23 cellular contexts compared by ENCODE assay signal in the genomic region with DNA sequence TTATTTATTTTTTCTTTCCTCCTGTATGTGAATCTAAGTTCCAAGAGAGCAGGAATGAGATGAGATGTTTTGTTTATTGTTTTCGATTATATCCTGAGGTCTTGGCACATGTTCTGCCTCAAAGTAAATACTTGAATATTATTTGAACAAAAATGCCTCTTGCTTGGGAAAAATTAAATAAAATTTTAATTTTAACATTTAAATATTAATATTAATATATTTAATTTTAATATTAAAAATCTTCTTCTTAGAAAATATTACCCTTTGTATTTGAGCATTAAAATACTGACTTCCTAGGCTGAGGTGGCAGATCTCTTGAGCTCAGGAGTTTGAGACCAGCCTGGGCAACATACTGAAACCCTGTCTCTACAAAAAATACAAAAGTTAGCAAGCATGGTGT.
"Had no signal": no experiment of that assay in that cellular context is flagged by ENCODE, and none has a peak within 500 bp of the region (broad histone marks: within the 10 kb centered on the region; RNA-seq: fewer than 3 reads in every experiment).

No MANE protein-coding gene starts in this region.

- H3K36me3 Mint-ChIP-seq: stimulated activated effector memory CD8-positive, alpha-beta T cell treated with anti-CD3 and anti-CD28 coated beads, Interleukin-12 subunit alpha, Interleukin-12 subunit beta, amount 100 ng/mL, for 72 hours; stimulated activated memory B cell treated with anti-CD40 and anti-IgM and Interleukin-4, amounts not matched to agents 10 μg/mL and 1 μg/mL and 100 μg/mL, for 72 hours; stimulated activated naive B cell treated with anti-CD40 and anti-IgM and Interleukin-4, amounts not matched to agents 10 μg/mL and 1 μg/mL and 100 μg/mL, for 72 hours; type B pancreatic cell had no signal

- H3K27me3 Mint-ChIP-seq: stimulated activated memory B cell treated with anti-CD40 and anti-IgM and Interleukin-4, amounts not matched to agents 10 μg/mL and 1 μg/mL and 100 μg/mL, for 72 hours; stimulated activated naive B cell treated with anti-CD40 and anti-IgM and Interleukin-4, amounts not matched to agents 10 μg/mL and 1 μg/mL and 100 μg/mL, for 72 hours; stimulated activated naive CD8-positive, alpha-beta T cell treated with anti-CD3 and anti-CD28 coated beads, Interleukin-15, amount 100 ng/mL, for 72 hours; stimulated activated naive CD8-positive, alpha-beta T cell treated with anti-CD3 and anti-CD28 coated beads, Interleukin-15, Interleukin-2, amounts not matched to agents 100 ng/mL and 50 ng/mL, for 24 hours; type B pancreatic cell had no signal

- ATAC-seq: stimulated activated effector memory CD8-positive, alpha-beta T cell treated with anti-CD3 and anti-CD28 coated beads, Interleukin-12 subunit alpha, Interleukin-12 subunit beta, amount 100 ng/mL, for 72 hours; stimulated activated memory B cell treated with anti-CD40 and anti-IgM and Interleukin-4, amounts not matched to agents 10 μg/mL and 1 μg/mL and 100 μg/mL, for 72 hours; stimulated activated naive B cell treated with anti-CD40 and anti-IgM and Interleukin-4, amounts not matched to agents 10 μg/mL and 1 μg/mL and 100 μg/mL, for 72 hours; stimulated activated naive CD8-positive, alpha-beta T cell treated with anti-CD3 and anti-CD28 coated beads, Interleukin-15, amount 100 ng/mL, for 72 hours; stimulated activated naive CD8-positive, alpha-beta T cell treated with anti-CD3 and anti-CD28 coated beads, Interleukin-15, Interleukin-2, amounts not matched to agents 100 U/mL and 50 U/mL, for 24 hours; upper lobe of right lung had no signal

- H3K4me3 Mint-ChIP-seq: stimulated activated effector memory CD8-positive, alpha-beta T cell treated with anti-CD3 and anti-CD28 coated beads, Interleukin-12 subunit alpha, Interleukin-12 subunit beta, amount 100 ng/mL, for 72 hours; stimulated activated memory B cell treated with anti-CD40 and anti-IgM and Interleukin-4, amounts not matched to agents 10 μg/mL and 1 μg/mL and 100 μg/mL, for 72 hours; stimulated activated naive B cell treated with anti-CD40 and anti-IgM and Interleukin-4, amounts not matched to agents 10 μg/mL and 1 μg/mL and 100 μg/mL, for 72 hours; stimulated activated naive CD8-positive, alpha-beta T cell treated with anti-CD3 and anti-CD28 coated beads, Interleukin-15, amount 100 ng/mL, for 72 hours; stimulated activated naive CD8-positive, alpha-beta T cell treated with anti-CD3 and anti-CD28 coated beads, Interleukin-15, Interleukin-2, amounts not matched to agents 100 ng/mL and 50 ng/mL, for 24 hours; type B pancreatic cell had no signal

- H3K4me1 Mint-ChIP-seq: stimulated activated effector memory CD8-positive, alpha-beta T cell treated with anti-CD3 and anti-CD28 coated beads, Interleukin-12 subunit alpha, Interleukin-12 subunit beta, amount 100 ng/mL, for 72 hours; stimulated activated memory B cell treated with anti-CD40 and anti-IgM and Interleukin-4, amounts not matched to agents 10 μg/mL and 1 μg/mL and 100 μg/mL, for 72 hours; stimulated activated naive CD8-positive, alpha-beta T cell treated with anti-CD3 and anti-CD28 coated beads, Interleukin-15, amount 100 ng/mL, for 72 hours had no signal

- DNase-seq: stimulated activated CD4-positive, alpha-beta T cell treated with anti-CD3 and anti-CD28 coated beads, Interleukin-4, amount 100 ng/mL, for 1 hour; stimulated activated CD4-positive, alpha-beta T cell treated with anti-CD3 and anti-CD28 coated beads, Interleukin-4, amount 100 ng/mL, for 24 hours; stimulated activated CD4-positive, alpha-beta T cell treated with anti-CD3 and anti-CD28 coated beads, Interleukin-4, amount 100 ng/mL, for 4 hours; stimulated activated CD8-positive, alpha-beta memory T cell treated with anti-CD3 and anti-CD28 coated beads, Interleukin-4, amount 100 ng/mL, for 48 hours; stimulated activated naive B cell treated with anti-CD40 and anti-IgM and Interleukin-4, amounts not matched to agents 10 μg/mL and 1 μg/mL and 100 μg/mL, for 72 hours; stimulated activated naive CD4-positive, alpha-beta T cell; stimulated activated naive CD4-positive, alpha-beta T cell treated with Interleukin-2 at 50 U/mL for 16 hours; stimulated activated naive CD8-positive, alpha-beta T cell treated with anti-CD3 and anti-CD28 coated beads, Interleukin-15, amount 100 ng/mL, for 72 hours; stimulated activated naive CD8-positive, alpha-beta T cell treated with anti-CD3 and anti-CD28 coated beads, Interleukin-15, Interleukin-2, amounts not matched to agents 100 U/mL and 50 U/mL, for 24 hours; stomach; substantia nigra; testis; thyroid gland; tibial artery; transverse colon; trophoblast cell; upper lobe of left lung; upper lobe of right lung; uterus had no signal

- H3K9me3 Mint-ChIP-seq: stimulated activated memory B cell treated with anti-CD40 and anti-IgM and Interleukin-4, amounts not matched to agents 10 μg/mL and 1 μg/mL and 100 μg/mL, for 72 hours; stimulated activated naive CD8-positive, alpha-beta T cell treated with anti-CD3 and anti-CD28 coated beads, Interleukin-15, Interleukin-2, amounts not matched to agents 100 ng/mL and 50 ng/mL, for 24 hours; type B pancreatic cell had no signal

- H3K27ac Mint-ChIP-seq: stimulated activated effector memory CD8-positive, alpha-beta T cell treated with anti-CD3 and anti-CD28 coated beads, Interleukin-12 subunit alpha, Interleukin-12 subunit beta, amount 100 ng/mL, for 72 hours; stimulated activated memory B cell treated with anti-CD40 and anti-IgM and Interleukin-4, amounts not matched to agents 10 μg/mL and 1 μg/mL and 100 μg/mL, for 72 hours; stimulated activated naive B cell treated with anti-CD40 and anti-IgM and Interleukin-4, amounts not matched to agents 10 μg/mL and 1 μg/mL and 100 μg/mL, for 72 hours; stimulated activated naive CD8-positive, alpha-beta T cell treated with anti-CD3 and anti-CD28 coated beads, Interleukin-15, amount 100 ng/mL, for 72 hours; stimulated activated naive CD8-positive, alpha-beta T cell treated with anti-CD3 and anti-CD28 coated beads, Interleukin-15, Interleukin-2, amounts not matched to agents 100 ng/mL and 50 ng/mL, for 24 hours; type B pancreatic cell had no signal
